In genomic region chr6:165876568-165876967, GRCh38 we compare ENCODE assay signal across 14 cellular contexts.
DNase-seq lines count a peak whose midpoint lies in the region; ATAC-seq and TF ChIP-seq lines count a peak whose summit lies in the region.
"Had no signal": no experiment of that assay in that cellular context is flagged by ENCODE, and none has a peak within 500 bp of the region (broad histone marks: within the 10 kb centered on the region; RNA-seq: fewer than 3 reads in every experiment).

No MANE protein-coding gene starts in this region.

- H3K27ac ChIP-seq in body of pancreas (no peak overlapping the region), RWPE1 (no peak overlapping the region)
- H3K27ac ChIP-seq: BLaER1 treated with 17β-estradiol and CSF1 and Interleukin-3, amounts not matched to agents 10 nM and 100 nM; tibial artery had no signal

- ATAC-seq in body of pancreas (peak; percentile 59), mucosa of descending colon (peak; percentile 48), HG03521 (IDR thresholded peaks at IDR 0.05; ENCODE audit: unreplicated experiment) (no peak)
- ATAC-seq: activated T-cell treated with anti-CD3 and anti-CD28 coated beads, Interleukin-2, amount 50 U/mL, for 72 hours had no signal

- H3K9me3 Mint-ChIP-seq in endothelial cell (ENCODE audit: unreplicated experiment), result no peaks in the 10 kb centered on the region
- H3K9me3 Mint-ChIP-seq: activated T-cell treated with anti-CD3 and anti-CD28 coated beads, Interleukin-2, amount 50 U/mL, for 72 hours had no signal

- H3K36me3 ChIP-seq in body of pancreas (replicated peaks in 1 of 2; ENCODE audit: insufficient read depth in 1 of 2, low read depth in 2 of 2) (no peaks in the 10 kb centered on the region), mucosa of descending colon (ENCODE audit: low read depth) (no peaks in the 10 kb centered on the region)
- H3K36me3 ChIP-seq: BLaER1 treated with 17β-estradiol and CSF1 and Interleukin-3, amounts not matched to agents 10 nM and 100 nM; tibial artery had no signal

- TF ChIP-seq CTCF in body of pancreas (IDR thresholded peaks at IDR 0.05), result no peak
- TF ChIP-seq CTCF in fibroblast of the aortic adventitia (IDR thresholded peaks at IDR 0.05; ENCODE audit: insufficient read depth, low read length), result no peak
- no peak for TF ChIP-seq CTCF in mucosa of descending colon (IDR thresholded peaks at IDR 0.05)
- TF ChIP-seq CTCF in RWPE1 (conservative IDR thresholded peaks at IDR 0.05; ENCODE audit: low read depth), result no peak
- TF ChIP-seq CTCF in endothelial cell (IDR thresholded peaks at IDR 0.05; ENCODE audit: unreplicated experiment), result no peak

- POLR2A ChIA-PET in RWPE1 (lab: Yijun Ruan, JAX; ENCODE audit: low non-redundant PET), result no interaction called here

- H3K4me1 ChIP-seq in body of pancreas (no peaks in the 10 kb centered on the region), mucosa of descending colon (ENCODE audit: low read depth) (no peaks in the 10 kb centered on the region)
- H3K4me1 ChIP-seq: BLaER1 treated with 17β-estradiol and CSF1 and Interleukin-3, amounts not matched to agents 10 nM and 100 nM had no signal

- H3K4me3 Mint-ChIP-seq in endothelial cell (ENCODE audit: unreplicated experiment), result no peak overlapping the region
- H3K4me3 Mint-ChIP-seq: activated T-cell treated with anti-CD3 and anti-CD28 coated beads, Interleukin-2, amount 50 U/mL, for 72 hours; memory B cell had no signal

- H3K9me3 ChIP-seq in body of pancreas, result no peaks in the 10 kb centered on the region
- H3K9me3 ChIP-seq in mucosa of descending colon, result no peaks in the 10 kb centered on the region
- H3K9me3 ChIP-seq: BLaER1 treated with 17β-estradiol and CSF1 and Interleukin-3, amounts not matched to agents 10 nM and 100 nM; tibial artery had no signal

- 10 to 18% methylated on average over 6 of the region's 6 CpGs for WGBS in body of pancreas, 2 donors

- no peak overlapping the region for H3K27ac Mint-ChIP-seq in endothelial cell (ENCODE audit: unreplicated experiment)
- H3K27ac Mint-ChIP-seq: activated T-cell treated with anti-CD3 and anti-CD28 coated beads, Interleukin-2, amount 50 U/mL, for 72 hours; memory B cell had no signal

- H3K36me3 Mint-ChIP-seq in endothelial cell (ENCODE audit: low read depth, unreplicated experiment), result no peaks in the 10 kb centered on the region
- H3K36me3 Mint-ChIP-seq: memory B cell had no signal

- no peak for TF ChIP-seq POLR2A in body of pancreas (IDR thresholded peaks at IDR 0.05)

- H3K4me3 ChIP-seq in body of pancreas, result no peak overlapping the region
- H3K4me3 ChIP-seq in fibroblast of the aortic adventitia (ENCODE audit: low read depth, low read length), result no peak overlapping the region
- no peak overlapping the region for H3K4me3 ChIP-seq in mucosa of descending colon
- H3K4me3 ChIP-seq: BLaER1 treated with 17β-estradiol and CSF1 and Interleukin-3, amounts not matched to agents 10 nM and 100 nM; tibial artery had no signal

- no peaks in the 10 kb centered on the region for H3K27me3 ChIP-seq in body of pancreas
- H3K27me3 ChIP-seq: BLaER1 treated with 17β-estradiol and CSF1 and Interleukin-3, amounts not matched to agents 10 nM and 100 nM; tibial artery had no signal

- DNase-seq in body of pancreas, result peak in 2 of 4 donors; percentile 28 to 30
- DNase-seq in fibroblast of the aortic adventitia (ENCODE audit: low read depth), result peak; percentile 86
- DNase-seq in mucosa of descending colon, result peak in 1 of 3 donors; percentile 28
- peak; percentile 48 for DNase-seq in superior temporal gyrus (ENCODE audit: extremely low spot score)
- DNase-seq in NCI-H1092 treated with DMSO at 0.1 percent for 48 hours (lab: John Stamatoyannopoulos, UW), result no peak
- DNase-seq in RWPE1 (ENCODE audit: low spot score), result no peak
- DNase-seq in endothelial cell (ENCODE audit: low spot score), result no peak
- DNase-seq: activated CD4-positive, alpha-beta T cell treated with anti-CD3 and anti-CD28 coated beads, Interleukin-2, amount 50 U/mL, for 4 hours; activated T-cell treated with anti-CD3 and anti-CD28 coated beads, Interleukin-2, amount 50 U/mL, for 72 hours; NCI-H1105 treated with DMSO at 0.1 percent for 48 hours had no signal

- H3K27me3 Mint-ChIP-seq in endothelial cell (ENCODE audit: unreplicated experiment), result no peaks in the 10 kb centered on the region

- intact Hi-C loops in body of pancreas (cut with DNase I), result no loop called here
- intact Hi-C loops in mucosa of descending colon (cut with DNase I, micrococcal nuclease), result no loop called here

- CTCF ChIA-PET in RWPE1 (lab: Yijun Ruan, JAX), result no interaction called here

- H3K4me1 Mint-ChIP-seq in endothelial cell (ENCODE audit: unreplicated experiment), result peaks cover 4% of the 10 kb centered on the region
- H3K4me1 Mint-ChIP-seq: memory B cell had no signal

Comparison
In these comparisons a context has a peak if more than half of its experiments do, and no peak if none do; other contexts are left out.
1. DNase-seq: peak in fibroblast of the aortic adventitia (single experiment) and superior temporal gyrus (single experiment); none in NCI-H1092 treated with DMSO at 0.1 percent for 48 hours (single experiment), RWPE1 (single experiment) and endothelial cell (single experiment).